In genomic region chr10:43217563-43218205, GRCh38 we compare ENCODE assay signal across 33 cellular contexts. TPM values are rescaled to one million over a fixed set of nuclear protein-coding genes. Genes with fewer than 3 reads are reported as not detected.
DNase-seq lines count a peak whose midpoint lies in the region; ATAC-seq and TF ChIP-seq lines count a peak whose summit lies in the region.
"Had no signal": no experiment of that assay in that cellular context is flagged by ENCODE, and none has a peak within 500 bp of the region (broad histone marks: within the 10 kb centered on the region; RNA-seq: fewer than 3 reads in every experiment).

No MANE protein-coding gene starts in this region.

- no peak overlapping the region for H3K4me3 Mint-ChIP-seq in natural killer cell treated with Interleukin-12 subunit alpha and Interleukin-12 subunit beta and Interleukin-15 and Interleukin-18, amount 100 ng/mL, for 72 hours
- H3K4me3 Mint-ChIP-seq in natural killer cell: no peak overlapping the region
- H3K4me3 Mint-ChIP-seq in brain: no peak overlapping the region
- H3K4me3 Mint-ChIP-seq: activated CD8-positive, alpha-beta T cell treated with anti-CD3 and anti-CD28 coated beads for 36 hours; activated naive CD4-positive, alpha-beta T cell treated with anti-CD3 and anti-CD28 coated beads for 36 hours; activated T-helper 1 cell treated with anti-CD3 and anti-CD28 coated beads, Interleukin-12 subunit alpha, Interleukin-12 subunit beta, Interleukin-2, Interleukin-4 antibody, amounts not matched to agents 30 ng/mL and 10 ng/mL and 1 ng/mL, durations not matched to agents 14 hours and 24 hours and 36 hours; immature natural killer cell had no signal

- H3K4me1 Mint-ChIP-seq in natural killer cell treated with Interleukin-12 subunit alpha and Interleukin-12 subunit beta and Interleukin-15 and Interleukin-18, amount 100 ng/mL, for 72 hours (ENCODE audit: low read depth in 2 of 2): peaks cover 4 to 6% of the 10 kb centered on the region in 2 donors
- H3K4me1 Mint-ChIP-seq in natural killer cell (peaks cover 0 to 31% of the 10 kb centered on the region in 2 donors), brain (peaks cover 90% of the 10 kb centered on the region)
- H3K4me1 Mint-ChIP-seq: naive B cell had no signal

- H3K27ac Mint-ChIP-seq in natural killer cell treated with Interleukin-12 subunit alpha and Interleukin-12 subunit beta and Interleukin-15 and Interleukin-18, amount 100 ng/mL, for 72 hours: no peak overlapping the region
- H3K27ac Mint-ChIP-seq in natural killer cell (peak overlapping the region in 1 of 2 donors; percentile 14), brain (peak overlapping the region in 4 of 5 experiments; percentile 72 to 94 (median 87))
- H3K27ac Mint-ChIP-seq: activated CD8-positive, alpha-beta T cell treated with anti-CD3 and anti-CD28 coated beads for 36 hours; activated naive CD4-positive, alpha-beta T cell treated with anti-CD3 and anti-CD28 coated beads for 36 hours; activated T-helper 1 cell treated with anti-CD3 and anti-CD28 coated beads, Interleukin-12 subunit alpha, Interleukin-12 subunit beta, Interleukin-2, Interleukin-4 antibody, amounts not matched to agents 30 ng/mL and 10 ng/mL and 1 ng/mL, durations not matched to agents 14 hours and 24 hours and 36 hours had no signal

- H3K4me2 ChIP-seq in smooth muscle cell: no peak overlapping the region

- no peak overlapping the region for H3K9ac ChIP-seq in smooth muscle cell (ENCODE audit: low read depth)

- intact Hi-C loops in natural killer cell (cut with micrococcal nuclease) (no loop called here), lower lobe of right lung (cut with DNase I) (no loop called here)

- H3K9me3 ChIP-seq in lower lobe of right lung (no peaks in the 10 kb centered on the region), smooth muscle cell (replicated peaks; ENCODE audit: low read depth) (no peaks in the 10 kb centered on the region)
- H3K9me3 ChIP-seq: BE2C, breast epithelium, colonic mucosa, HAP-1, left ventricle myocardium inferior, MG63, stomach, vagina had no signal

- no peak overlapping the region for H2AFZ ChIP-seq in smooth muscle cell (ENCODE audit: low read depth)

- H3K4me1 ChIP-seq in lower lobe of right lung: no peaks in the 10 kb centered on the region
- no peaks in the 10 kb centered on the region for H3K4me1 ChIP-seq in smooth muscle cell (ENCODE audit: low read depth)
- H3K4me1 ChIP-seq: BE2C, colonic mucosa, HAP-1, stomach, vagina had no signal

- WGBS in smooth muscle cell (ENCODE audit: low lambda C conversion rate): 89% methylated on average over 10 of the region's 10 CpGs

- no peaks in the 10 kb centered on the region for H3K9me3 Mint-ChIP-seq in natural killer cell treated with Interleukin-12 subunit alpha and Interleukin-12 subunit beta and Interleukin-15 and Interleukin-18, amount 100 ng/mL, for 72 hours
- H3K9me3 Mint-ChIP-seq in natural killer cell (no peaks in the 10 kb centered on the region), brain (no peaks in the 10 kb centered on the region)
- H3K9me3 Mint-ChIP-seq: activated CD8-positive, alpha-beta T cell treated with anti-CD3 and anti-CD28 coated beads for 36 hours; activated naive CD4-positive, alpha-beta T cell treated with anti-CD3 and anti-CD28 coated beads for 36 hours; activated T-helper 1 cell treated with anti-CD3 and anti-CD28 coated beads, Interleukin-12 subunit alpha, Interleukin-12 subunit beta, Interleukin-2, Interleukin-4 antibody, amounts not matched to agents 30 ng/mL and 10 ng/mL and 1 ng/mL, durations not matched to agents 14 hours and 24 hours and 36 hours; immature natural killer cell; naive B cell had no signal

- no peak overlapping the region for H3K4me3 ChIP-seq in lower lobe of right lung
- H3K4me3 ChIP-seq in smooth muscle cell: no peak overlapping the region
- H3K4me3 ChIP-seq: breast epithelium, colonic mucosa, GM12878, HAP-1, left ventricle myocardium inferior, MG63, stomach, vagina had no signal

- no peaks in the 10 kb centered on the region for H3K36me3 ChIP-seq in lower lobe of right lung
- H3K36me3 ChIP-seq in smooth muscle cell (ENCODE audit: low read depth): no peaks in the 10 kb centered on the region
- H3K36me3 ChIP-seq: BE2C, breast epithelium, colonic mucosa, HAP-1, left ventricle myocardium inferior, MG63, stomach, vagina had no signal

- no peaks in the 10 kb centered on the region for H3F3A ChIP-seq in smooth muscle cell (ENCODE audit: low read depth)

- DNase-seq in natural killer cell treated with Interleukin-12 subunit alpha and Interleukin-12 subunit beta and Interleukin-15 and Interleukin-18, amount 100 ng/mL, for 72 hours (ENCODE audit: low spot score): peak; percentile 57
- DNase-seq in natural killer cell: no peak
- peak; percentile 14 for DNase-seq in lower lobe of right lung
- DNase-seq in NCI-H187 (lab: John Stamatoyannopoulos, UW): no peak
- DNase-seq in smooth muscle cell (lab: John Stamatoyannopoulos, UW; ENCODE audit: unreplicated experiment): no peak
- DNase-seq: activated CD4-positive, alpha-beta T cell treated with anti-CD3 and anti-CD28 coated beads for 1 hour; activated CD8-positive, alpha-beta memory T cell treated with anti-CD3 and anti-CD28 coated beads, Interleukin-2, amount 50 U/mL, for 48 hours; activated CD8-positive, alpha-beta T cell treated with anti-CD3 and anti-CD28 coated beads for 36 hours; activated naive CD4-positive, alpha-beta T cell treated with anti-CD3 and anti-CD28 coated beads for 36 hours; amniotic stem cell; BE2C; colonic mucosa; DMS153; effector memory CD4-positive, alpha-beta T cell; immature natural killer cell; KG1; MG63; naive B cell; NCI-H1105; NCI-H2029 treated with DMSO at 0.1 percent for 48 hours; NCI-H345; NCI-H774; stomach had no signal

- H3K27ac ChIP-seq in lower lobe of right lung (no peak overlapping the region), smooth muscle cell (ENCODE audit: low read depth) (no peak overlapping the region)
- H3K27ac ChIP-seq: colonic mucosa, HL-60, left ventricle myocardium inferior, stomach, vagina had no signal

- no peaks in the 10 kb centered on the region for H3K27me3 Mint-ChIP-seq in natural killer cell treated with Interleukin-12 subunit alpha and Interleukin-12 subunit beta and Interleukin-15 and Interleukin-18, amount 100 ng/mL, for 72 hours
- H3K27me3 Mint-ChIP-seq in natural killer cell (ENCODE audit: low read depth in 2 of 2) (no peaks in the 10 kb centered on the region), brain (no peaks in the 10 kb centered on the region)
- H3K27me3 Mint-ChIP-seq: activated CD8-positive, alpha-beta T cell treated with anti-CD3 and anti-CD28 coated beads for 36 hours had no signal

- H3K36me3 Mint-ChIP-seq in natural killer cell treated with Interleukin-12 subunit alpha and Interleukin-12 subunit beta and Interleukin-15 and Interleukin-18, amount 100 ng/mL, for 72 hours: no peaks in the 10 kb centered on the region
- H3K36me3 Mint-ChIP-seq in natural killer cell (no peaks in the 10 kb centered on the region), brain (no peaks in the 10 kb centered on the region)
- H3K36me3 Mint-ChIP-seq: immature natural killer cell, naive B cell had no signal

- no peak for TF ChIP-seq CTCF in natural killer cell (IDR thresholded peaks at IDR 0.05)
- TF ChIP-seq CTCF in brain (conservative IDR thresholded peaks at IDR 0.05): no peak
- TF ChIP-seq CTCF in lower lobe of right lung (IDR thresholded peaks at IDR 0.05): no peak
- TF ChIP-seq CTCF in smooth muscle cell (IDR thresholded peaks at IDR 0.05; ENCODE audit: borderline replicate concordance, insufficient read depth, poor library complexity, severe bottlenecking): no peak

- no peaks in the 10 kb centered on the region for H3K79me2 ChIP-seq in smooth muscle cell (ENCODE audit: low read depth)

- ATAC-seq in natural killer cell treated with Interleukin-12 subunit alpha and Interleukin-12 subunit beta and Interleukin-15 and Interleukin-18, amount 100 ng/mL, for 72 hours: no peak
- no peak for ATAC-seq in natural killer cell
- no peak for ATAC-seq in lower lobe of right lung
- ATAC-seq in GM21619 (IDR thresholded peaks at IDR 0.05; ENCODE audit: unreplicated experiment): no peak
- ATAC-seq in GM21526 (IDR thresholded peaks at IDR 0.05; ENCODE audit: low FRiP score, unreplicated experiment): no peak
- ATAC-seq: activated CD8-positive, alpha-beta T cell treated with anti-CD3 and anti-CD28 coated beads for 36 hours; GM12878 had no signal

- H3K27me3 ChIP-seq in lower lobe of right lung (ENCODE audit: low read depth) (no peaks in the 10 kb centered on the region), smooth muscle cell (ENCODE audit: low read depth) (peaks cover 10% of the 10 kb centered on the region)
- H3K27me3 ChIP-seq: BE2C, breast epithelium, colonic mucosa, MG63, vagina had no signal

- H4K20me1 ChIP-seq in smooth muscle cell (ENCODE audit: low read depth): no peaks in the 10 kb centered on the region

RNA-seq across cellular contexts. Expression of gene RASGEF1A, which starts 49.2 kb away (rescaled TPM):
- 1 to 10 TPM in 1 of 2 donors, under 1 TPM in 1; 0.69 to 1.1 TPM for total RNA-seq in natural killer cell treated with Interleukin-12 subunit alpha and Interleukin-12 subunit beta and Interleukin-15 and Interleukin-18, amount 100 ng/mL, for 72 hours
- total RNA-seq in natural killer cell: 10 to 100 TPM in 2 of 3 donors, 1 to 10 TPM in 1; 9.3 to 12.9 (median 10.9) TPM
- 3.2 TPM for polyA plus RNA-seq in brain (ENCODE audit: insufficient read depth, low read depth, low replicate concordance)
- 2.7 TPM for total RNA-seq in lower lobe of right lung
- total RNA-seq in smooth muscle cell: 5.9 and 8.9 TPM in 2 replicates
- 7.7 and 7.9 TPM in 2 replicates for polyA plus RNA-seq in smooth muscle cell
- total RNA-seq: activated naive CD4-positive, alpha-beta T cell treated with anti-CD3 and anti-CD28 coated beads for 36 hours had no signal

Comparison
In these comparisons a context has a peak if more than half of its experiments do, and no peak if none do; other contexts are left out.
1. DNase-seq: peak in natural killer cell treated with Interleukin-12 subunit alpha and Interleukin-12 subunit beta and Interleukin-15 and Interleukin-18, amount 100 ng/mL, for 72 hours (single experiment) and lower lobe of right lung (single experiment); none in natural killer cell (single experiment), NCI-H187 (0 of 2) and smooth muscle cell (single experiment).
2. H3K27ac Mint-ChIP-seq: peak in brain (4 of 5); none in natural killer cell treated with Interleukin-12 subunit alpha and Interleukin-12 subunit beta and Interleukin-15 and Interleukin-18, amount 100 ng/mL, for 72 hours (0 of 2).